26 cellular contexts compared by ENCODE assay signal in the genomic region with DNA sequence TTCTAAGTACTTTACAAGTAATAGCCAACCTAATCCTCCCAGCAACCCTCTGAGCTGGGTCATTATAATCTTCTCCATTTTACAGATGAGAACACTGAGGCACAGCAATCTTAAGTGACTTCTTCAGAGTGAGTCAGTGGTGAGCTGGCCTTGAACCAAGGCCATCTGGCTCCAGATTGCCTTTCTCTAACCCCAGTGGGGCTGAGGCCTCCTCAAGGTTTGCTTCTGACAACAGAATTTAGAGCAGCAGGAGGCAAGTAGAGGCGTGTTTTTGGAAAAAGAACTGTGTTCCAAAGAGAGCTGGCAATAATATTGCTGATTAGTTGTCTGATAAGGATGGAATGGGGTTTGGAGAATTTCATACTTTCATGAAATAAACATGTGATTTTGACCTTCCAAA. TPM values are rescaled to one million over a fixed set of nuclear protein-coding genes. Genes with fewer than 3 reads are reported as not detected.
DNase-seq lines count a peak whose midpoint lies in the region; ATAC-seq and TF ChIP-seq lines count a peak whose summit lies in the region.
"Had no signal": no experiment of that assay in that cellular context is flagged by ENCODE, and none has a peak within 500 bp of the region (broad histone marks: within the 10 kb centered on the region; RNA-seq: fewer than 3 reads in every experiment).

No MANE protein-coding gene starts in this region.

- H3K4me1 ChIP-seq in left ventricle myocardium inferior (peaks cover 7% of the 10 kb centered on the region), uterus (no peaks in the 10 kb centered on the region)
- H3K4me1 ChIP-seq: BLaER1 treated with 17β-estradiol and CSF1 and Interleukin-3, amounts not matched to agents 10 nM and 100 nM; left lung; spleen; stomach had no signal

- H3K36me3 ChIP-seq in left ventricle myocardium inferior (peaks cover 23% of the 10 kb centered on the region), uterus (no peaks in the 10 kb centered on the region)
- H3K36me3 ChIP-seq: BLaER1 treated with 17β-estradiol and CSF1 and Interleukin-3, amounts not matched to agents 10 nM and 100 nM had no signal

- H3K27ac ChIP-seq in left ventricle myocardium inferior (replicated peaks) (peak overlapping the region; percentile 48), uterus (no peak overlapping the region)
- H3K27ac ChIP-seq: BLaER1 treated with 17β-estradiol and CSF1 and Interleukin-3, amounts not matched to agents 10 nM and 100 nM; dorsolateral prefrontal cortex; epithelial cell of prostate; left lung; spleen; stomach had no signal

- DNase-seq in Right ventricle myocardium superior (peak; percentile 60), cardiac septum (ENCODE audit: low spot score) (no peak), choroid plexus epithelial cell (ENCODE audit: low read depth) (peak; percentile 37), left ventricle myocardium inferior (peak; percentile 34), uterus (peak; percentile 35 to 55), foreskin melanocyte (no peak)
- DNase-seq: activated CD4-positive, alpha-beta T cell treated with anti-CD3 and anti-CD28 coated beads, Interleukin-2, amount 10 ng/mL, durations not matched to agents 24 days and 14 days; activated naive CD8-positive, alpha-beta T cell treated with anti-CD3 and anti-CD28 coated beads, Interleukin-2, amount 10 ng/mL, durations not matched to agents 7 days and 5 days; Calu3; dorsolateral prefrontal cortex; Kasumi-1; left lung; NCI-H1105; NCI-H2081 treated with DMSO at 0.1 percent for 48 hours; NCI-H524 treated with DMSO at 0.1 percent for 48 hours; spleen; stimulated activated CD4-positive, alpha-beta T cell treated with anti-CD3 and anti-CD28 coated beads, Interleukin-4, amount 100 ng/mL, for 4 hours; stomach had no signal

- TF ChIP-seq POLR2A in uterus (IDR thresholded peaks at IDR 0.05), result no peak

- H3K9me3 ChIP-seq in left ventricle myocardium inferior (replicated peaks) (no peaks in the 10 kb centered on the region), uterus (no peaks in the 10 kb centered on the region)
- H3K9me3 ChIP-seq: BLaER1 treated with 17β-estradiol and CSF1 and Interleukin-3, amounts not matched to agents 10 nM and 100 nM; left lung; spleen; stomach had no signal

- H3K27me3 ChIP-seq in left ventricle myocardium inferior (ENCODE audit: low read depth), result no peaks in the 10 kb centered on the region
- no peaks in the 10 kb centered on the region for H3K27me3 ChIP-seq in uterus
- H3K27me3 ChIP-seq: left lung, stomach had no signal

- peak; percentile 68 for ATAC-seq in Right ventricle myocardium superior (ENCODE audit: poor library complexity)
- no peak for ATAC-seq in HG03571 (IDR thresholded peaks at IDR 0.05; ENCODE audit: unreplicated experiment)
- ATAC-seq in GM21423 (IDR thresholded peaks at IDR 0.05; ENCODE audit: unreplicated experiment), result no peak
- ATAC-seq: HCT116, left lung had no signal

- H3K4me3 ChIP-seq in choroid plexus epithelial cell (ENCODE audit: low read depth, low read length) (no peak overlapping the region), left ventricle myocardium inferior (no peak overlapping the region), uterus (no peak overlapping the region)
- H3K4me3 ChIP-seq: BLaER1 treated with 17β-estradiol and CSF1 and Interleukin-3, amounts not matched to agents 10 nM and 100 nM; dorsolateral prefrontal cortex; left lung; spleen; stomach had no signal

- TF ChIP-seq CTCF in choroid plexus epithelial cell (conservative IDR thresholded peaks at IDR 0.05; ENCODE audit: low read depth, low read length), result no peak
- no peak for TF ChIP-seq CTCF in left ventricle myocardium inferior (IDR thresholded peaks at IDR 0.05; ENCODE audit: borderline replicate concordance)
- TF ChIP-seq CTCF in uterus (IDR thresholded peaks at IDR 0.05), result no peak

- intact Hi-C loops in Right ventricle myocardium superior (cut with DNase I) (no loop called here), cardiac septum (cut with DNase I) (no loop called here), left ventricle myocardium inferior (cut with micrococcal nuclease) (no loop called here), uterus (cut with DNase I; ENCODE audit: low total_unique reads) (no loop called here)

RNA-seq across cellular contexts. Expression of a gene that starts 41.2 kb away (rescaled TPM):
- 10.8 TPM for total RNA-seq in Right ventricle myocardium superior
- 15.7 TPM for total RNA-seq in cardiac septum
- 13.0 TPM for total RNA-seq in left ventricle myocardium inferior
- 10 to 100 TPM in 2 of 4 donors, 1 to 10 TPM in 2; 2.9 to 16.1 (median 12.3) TPM for total RNA-seq in uterus
- total RNA-seq: mononuclear cell had no signal

RNA-seq across cellular contexts. Expression of a gene that starts 48.7 kb away (rescaled TPM):
- 1.8 TPM for total RNA-seq in Right ventricle myocardium superior
- total RNA-seq in cardiac septum, result 1.8 TPM
- total RNA-seq in left ventricle myocardium inferior, result 3.3 TPM
- 1 to 10 TPM in 3 of 4 donors, under 1 TPM in 1; 0.88 to 4.7 (median 2.4) TPM for total RNA-seq in uterus
- total RNA-seq: activated CD4-positive, alpha-beta T cell treated with anti-CD3 and anti-CD28 coated beads, Interleukin-2, amount 10 ng/mL, durations not matched to agents 24 days and 14 days; activated naive CD8-positive, alpha-beta T cell treated with anti-CD3 and anti-CD28 coated beads, Interleukin-2, amount 10 ng/mL, durations not matched to agents 7 days and 5 days; Calu3; G401; progenitor cell of endocrine pancreas had no signal

Comparison
In these comparisons a context has a peak if more than half of its experiments do, and no peak if none do; other contexts are left out.
1. DNase-seq: peak in Right ventricle myocardium superior (single experiment), choroid plexus epithelial cell (single experiment), left ventricle myocardium inferior (single experiment) and uterus (2 of 2); none in cardiac septum (single experiment) and foreskin melanocyte (single experiment).